Comparison of ENCODE assay signal across 29 cellular contexts in genomic region chr1:169523904-169524303, GRCh38.
"Had no signal": no experiment of that assay in that cellular context is flagged by ENCODE, and none has a peak within 500 bp of the region (broad histone marks: within the 10 kb centered on the region; RNA-seq: fewer than 3 reads in every experiment).

No MANE protein-coding gene starts in this region.

- H3K27me3 ChIP-seq: heart left ventricle, hepatocyte, left lung, neural progenitor cell, neutrophil, right atrium auricular region, stomach, testis, thyroid gland, transverse colon, upper lobe of left lung had no signal

- H3K36me3 ChIP-seq: neural progenitor cell, right atrium auricular region, stomach, thyroid gland, transverse colon, upper lobe of left lung had no signal

- ATAC-seq: heart left ventricle; left cardiac atrium; left lung; natural killer cell; sciatic nerve; stimulated activated naive B cell treated with anti-CD40 and anti-IgM and Interleukin-4, amounts not matched to agents 10 μg/mL and 1 μg/mL and 100 μg/mL, for 72 hours; stimulated activated naive CD8-positive, alpha-beta T cell treated with anti-CD3 and anti-CD28 coated beads, Interleukin-15, Interleukin-2, amounts not matched to agents 100 U/mL and 50 U/mL, for 24 hours had no signal

- DNase-seq: heart left ventricle; kidney glomerular epithelial cell; left cardiac atrium; left lung; mesendoderm; naive B cell; natural killer cell; nephron progenitor cell; occipital lobe; stimulated activated CD4-positive, alpha-beta T cell treated with anti-CD3 and anti-CD28 coated beads, Interleukin-12 subunit alpha, Interleukin-12 subunit beta, amount 100 ng/mL, for 4 hours; stimulated activated CD4-positive, alpha-beta T cell treated with anti-CD3 and anti-CD28 coated beads, Interleukin-15, amount 100 ng/mL, for 24 hours; stimulated activated CD4-positive, alpha-beta T cell treated with anti-CD3 and anti-CD28 coated beads, Interleukin-2, amount 100 ng/mL, for 24 hours; stimulated activated CD4-positive, alpha-beta T cell treated with anti-CD3 and anti-CD28 coated beads, Interleukin-4, amount 100 ng/mL, for 1 hour; stimulated activated naive B cell treated with anti-CD40 and anti-IgM and Interleukin-4, amounts not matched to agents 10 μg/mL and 1 μg/mL and 100 μg/mL, for 72 hours; stimulated activated naive CD8-positive, alpha-beta T cell treated with anti-CD3 and anti-CD28 coated beads, Interleukin-15, Interleukin-2, amounts not matched to agents 100 U/mL and 50 U/mL, for 24 hours; stomach; testis; thyroid gland; transverse colon; upper lobe of left lung had no signal

- H3K4me3 ChIP-seq: heart left ventricle, hepatocyte, left lung, lung, neural progenitor cell, right atrium auricular region, skin epidermis, stomach, testis, thyroid gland, transverse colon, upper lobe of left lung had no signal

- H3K9me3 ChIP-seq: heart left ventricle, left lung, neutrophil, right atrium auricular region, stomach, testis, thyroid gland, transverse colon, upper lobe of left lung had no signal

- H3K27ac ChIP-seq: heart left ventricle, hepatocyte, left lung, neural progenitor cell, neutrophil, right atrium auricular region, skin epidermis, stomach, testis, thyroid gland, transverse colon, upper lobe of left lung had no signal

- FAIRE-seq: keratinocyte, urothelium cell line had no signal
